In genomic region chr16:70702624-70703023, GRCh38 we compare ENCODE assay signal across 1 cellular context.
TF ChIP-seq lines count a peak whose summit lies in the region.

No MANE protein-coding gene starts in this region.

TF ChIP-seq in A549, 52 proteins besides CTCF, POLR2A, EP300 and RAD21 (continued from another document):
- no peak for TF ChIP-seq HOXB13 (CRISPR knock-in tag; IDR thresholded peaks at IDR 0.05; ENCODE audit: low read depth)
- no peak for TF ChIP-seq ZFP36 (IDR thresholded peaks at IDR 0.05; ENCODE audit: borderline replicate concordance, partially characterized antibody)
- TF ChIP-seq CBX8 (IDR thresholded peaks at IDR 0.05), result no peak
- TF ChIP-seq HDAC2 (IDR thresholded peaks at IDR 0.05), result no peak
- TF ChIP-seq POLR2AphosphoS2 (conservative IDR thresholded peaks at IDR 0.05; ENCODE audit: low read length), result no peak
- no peak for TF ChIP-seq GATA3 (IDR thresholded peaks at IDR 0.05; ENCODE audit: borderline replicate concordance)
